In genomic region chr22:41672096-41672495, GRCh38 we compare ENCODE assay signal across 9 cellular contexts. TPM values are rescaled to one million over a fixed set of nuclear protein-coding genes. Genes with fewer than 3 reads are reported as not detected.
DNase-seq lines count a peak whose midpoint lies in the region; ATAC-seq and TF ChIP-seq lines count a peak whose summit lies in the region.
"Not testable (repeated sequence)": the region's sequence is repeated elsewhere in the genome, so short reads cannot be mapped to it uniquely, and the experiment has no call there.
"Had no signal": no experiment of that assay in that cellular context is flagged by ENCODE, and none has a peak within 500 bp of the region (broad histone marks: within the 10 kb centered on the region; RNA-seq: fewer than 3 reads in every experiment).

No MANE protein-coding gene starts in this region.

- POLR2A ChIA-PET in Panc1 (lab: Charles Lee) = not testable (repeated sequence)
- POLR2A ChIA-PET in MCF 10A (lab: Yijun Ruan, JAX) = interaction anchor here (3.5 kb wide), 1 partner anchor 16 kb away, joined by 18 read pairs; the partner anchor contains the start of gene SNU13

- not testable (repeated sequence) for TF ChIP-seq CTCF in 22Rv1 (IDR thresholded peaks at IDR 0.05); LNCaP clone FGC (IDR thresholded peaks at IDR 0.05; ENCODE audit: control insufficient read depth, extremely low read depth, insufficient read depth); Panc1 (IDR thresholded peaks at IDR 0.05); MCF 10A (IDR thresholded peaks at IDR 0.05; ENCODE audit: unreplicated experiment); neural crest cell (conservative IDR thresholded peaks at IDR 0.05)

- not testable (repeated sequence) for H3K9me3 ChIP-seq in Panc1 (ENCODE audit: control insufficient read depth, insufficient read depth, low read depth, low read length)

- H3K9me3 Mint-ChIP-seq in activated T-cell treated with anti-CD3 and anti-CD28 coated beads, Interleukin-2, amount 50 U/mL, for 24 hours; MCF 10A (ENCODE audit: unreplicated experiment); neural crest cell: not testable (repeated sequence)

- in situ Hi-C loops in Panc1 (cut with HindIII; ENCODE audit: low pct_unique_long_range_greater_than_20kb, low sequenced_read_pairs) = not testable (repeated sequence)

- intact Hi-C loops in Panc1 (cut with micrococcal nuclease; ENCODE audit: unreplicated experiment); MCF 10A (cut with micrococcal nuclease): not testable (repeated sequence)

- not testable (repeated sequence) for H3K27me3 ChIP-seq in Panc1 (ENCODE audit: control insufficient read depth, insufficient read depth, low read length)

- BruUV-seq in Panc1 (replicated peaks; lab: Mats Ljungman, UMichigan); MCF 10A (replicated peaks; lab: Mats Ljungman, UMichigan): not testable (repeated sequence)

- H3K36me3 ChIP-seq in Panc1 (ENCODE audit: control insufficient read depth, insufficient read depth, low read length) = not testable (repeated sequence)

- H3K27ac ChIP-seq in 22Rv1 = peak overlapping the region; percentile 42
- H3K27ac ChIP-seq in Panc1 (ENCODE audit: low read length) = peak overlapping the region; percentile 66; the same call in 1 of the 2 replicates

- CTCF ChIA-PET in Panc1 (lab: Charles Lee) = not testable (repeated sequence)
- CTCF ChIA-PET in MCF 10A (lab: Yijun Ruan, JAX) = interaction anchor here (0.6 to 1.4 kb wide), 4 partner anchors 15 to 86 kb away, joined by 3 to 5 read pairs (median 4); no protein-coding TSS in a partner anchor

- DNase-seq in EH (ENCODE audit: low read depth) = peak; percentile 54
- peak; percentile 69 for DNase-seq in LNCaP clone FGC (ENCODE audit: low read depth)
- DNase-seq in Panc1 (ENCODE audit: low read depth, low spot score) = peak; percentile 72
- DNase-seq in activated T-cell treated with anti-CD3 and anti-CD28 coated beads, Interleukin-2, amount 50 U/mL, for 24 hours; neural crest cell (ENCODE audit: low read depth, low spot score): not testable (repeated sequence)
- DNase-seq in MCF 10A (ENCODE audit: unreplicated experiment) = peak; percentile 69
- DNase-seq in kidney tubule cell (ENCODE audit: low spot score) = peak; percentile 20

- ATAC-seq in Panc1 = peak; percentile 62

- peaks cover 33% of the 10 kb centered on the region for H3K4me1 ChIP-seq in Panc1 (ENCODE audit: control insufficient read depth, insufficient read depth, low read length)

- peaks cover 77% of the 10 kb centered on the region for H3K36me3 Mint-ChIP-seq in activated T-cell treated with anti-CD3 and anti-CD28 coated beads, Interleukin-2, amount 50 U/mL, for 24 hours (ENCODE audit: low read depth)
- peaks cover 55% of the 10 kb centered on the region for H3K36me3 Mint-ChIP-seq in MCF 10A (ENCODE audit: insufficient read depth, unreplicated experiment)
- H3K36me3 Mint-ChIP-seq in neural crest cell (ENCODE audit: low read depth) = not testable (repeated sequence)

- H3K4me3 ChIP-seq in LNCaP clone FGC (ENCODE audit: low read depth, low read length); Panc1 (ENCODE audit: low read depth in 2 of 2, low read length in 2 of 2): not testable (repeated sequence)

- H3K27ac Mint-ChIP-seq in activated T-cell treated with anti-CD3 and anti-CD28 coated beads, Interleukin-2, amount 50 U/mL, for 24 hours = peak overlapping the region; percentile 29
- H3K27ac Mint-ChIP-seq in MCF 10A (ENCODE audit: low read depth, unreplicated experiment) (peak overlapping the region; percentile 7), neural crest cell (ENCODE audit: unreplicated experiment) (peak overlapping the region; percentile 43)

- H3K27me3 Mint-ChIP-seq in activated T-cell treated with anti-CD3 and anti-CD28 coated beads, Interleukin-2, amount 50 U/mL, for 24 hours; MCF 10A (ENCODE audit: insufficient read depth, unreplicated experiment); neural crest cell (ENCODE audit: low read depth): not testable (repeated sequence)

- H3K4me3 Mint-ChIP-seq in activated T-cell treated with anti-CD3 and anti-CD28 coated beads, Interleukin-2, amount 50 U/mL, for 24 hours; MCF 10A (ENCODE audit: unreplicated experiment); neural crest cell: not testable (repeated sequence)

- H3K4me1 Mint-ChIP-seq in activated T-cell treated with anti-CD3 and anti-CD28 coated beads, Interleukin-2, amount 50 U/mL, for 24 hours (ENCODE audit: low read depth) = peaks cover 22% of the 10 kb centered on the region
- H3K4me1 Mint-ChIP-seq in MCF 10A (ENCODE audit: insufficient read depth, unreplicated experiment); neural crest cell: not testable (repeated sequence)

RNA-seq across cellular contexts. Expression of gene SNU13, which starts 16.6 kb away (rescaled TPM):
- total RNA-seq in Panc1 (2021; ENCODE audit: unreplicated experiment) = 113 TPM
- 161 TPM for polyA plus RNA-seq in Panc1 (2012; ENCODE audit: insufficient read length)
- 280 and 286 TPM in 2 replicates for total RNA-seq in MCF 10A (2022)
- total RNA-seq in neural crest cell = 155 and 160 TPM in 2 replicates

RNA-seq across cellular contexts. Expression of gene MEI1, which starts 27.2 kb away (rescaled TPM):
- total RNA-seq in Panc1 (2021; ENCODE audit: unreplicated experiment) = 0.18 TPM
- polyA plus RNA-seq in Panc1 (2012; ENCODE audit: insufficient read length) = not detected
- total RNA-seq in MCF 10A (2022) = not detected in 2 replicates
- total RNA-seq in neural crest cell = 0.16 and 0.48 TPM in 2 replicates
- total RNA-seq: HT-29 had no signal

RNA-seq across cellular contexts. Expression of gene XRCC6, which starts 51.0 kb away (rescaled TPM):
- 287 TPM for total RNA-seq in Panc1 (2021; ENCODE audit: unreplicated experiment)
- 246 TPM for polyA plus RNA-seq in Panc1 (2012; ENCODE audit: insufficient read length)
- 173 and 203 TPM in 2 replicates for total RNA-seq in MCF 10A (2022)
- 427 TPM in 2 replicates for total RNA-seq in neural crest cell

RNA-seq across cellular contexts. Expression of gene DESI1, which starts 51.3 kb away (rescaled TPM):
- 33.5 TPM for total RNA-seq in Panc1 (2021; ENCODE audit: unreplicated experiment)
- polyA plus RNA-seq in Panc1 (2012; ENCODE audit: insufficient read length) = 14.9 TPM
- 59.6 and 67.2 TPM in 2 replicates for total RNA-seq in MCF 10A (2022)
- 38.0 and 40.0 TPM in 2 replicates for total RNA-seq in neural crest cell
